1 cellular context compared by ENCODE assay signal in the genomic region with DNA sequence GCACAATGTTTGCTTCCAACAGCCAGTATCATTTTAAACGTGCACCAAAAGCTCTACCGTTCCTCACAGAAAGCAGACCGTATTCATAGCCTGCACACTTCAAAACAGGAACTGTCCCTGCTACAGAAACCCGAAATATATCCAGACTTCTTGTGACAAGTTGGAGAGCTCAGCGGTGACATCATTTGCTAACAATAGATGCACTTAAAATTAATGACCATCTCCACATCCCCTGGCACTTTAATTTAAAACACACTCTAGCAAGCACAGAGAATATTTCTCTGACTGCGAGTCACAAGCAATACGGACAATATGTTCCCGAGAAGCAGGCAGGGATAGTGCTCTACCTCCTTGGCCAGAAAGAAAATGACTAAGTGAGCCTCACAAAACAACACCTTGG.
TF ChIP-seq lines count a peak whose summit lies in the region.

No MANE protein-coding gene starts in this region.

TF ChIP-seq in SK-N-SH, 30 proteins besides CTCF, POLR2A, EP300 and RAD21 (continued from another document):
- TF ChIP-seq, protein P1, sequence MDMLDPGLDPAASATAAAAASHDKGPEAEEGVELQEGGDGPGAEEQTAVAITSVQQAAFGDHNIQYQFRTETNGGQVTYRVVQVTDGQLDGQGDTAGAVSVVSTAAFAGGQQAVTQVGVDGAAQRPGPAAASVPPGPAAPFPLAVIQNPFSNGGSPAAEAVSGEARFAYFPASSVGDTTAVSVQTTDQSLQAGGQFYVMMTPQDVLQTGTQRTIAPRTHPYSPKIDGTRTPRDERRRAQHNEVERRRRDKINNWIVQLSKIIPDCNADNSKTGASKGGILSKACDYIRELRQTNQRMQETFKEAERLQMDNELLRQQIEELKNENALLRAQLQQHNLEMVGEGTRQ (IDR thresholded peaks at IDR 0.05; ENCODE audit: borderline replicate concordance, low read depth, low read length): no peak
- TF ChIP-seq FOXM1 (IDR thresholded peaks at IDR 0.05; ENCODE audit: low read depth) (no peak), MXI1 (IDR thresholded peaks at IDR 0.05; ENCODE audit: low read depth, low read length) (no peak), ELF1 (IDR thresholded peaks at IDR 0.05) (no peak), POLR2AphosphoS5 (IDR thresholded peaks at IDR 0.05; ENCODE audit: low read depth, low read length) (no peak), YY1 (IDR thresholded peaks at IDR 0.05; ENCODE audit: low read depth) (no peak), FOSL2 (IDR thresholded peaks at IDR 0.05; ENCODE audit: borderline replicate concordance, low read depth) (no peak), GABPA (IDR thresholded peaks at IDR 0.05; ENCODE audit: low read depth) (no peak), SIN3A (IDR thresholded peaks at IDR 0.05; ENCODE audit: borderline replicate concordance, low read depth, low read length) (no peak), RXRA (IDR thresholded peaks at IDR 0.05; ENCODE audit: borderline replicate concordance, low read depth) (no peak), TAF1 (IDR thresholded peaks at IDR 0.05; ENCODE audit: borderline replicate concordance, low read depth, low read length) (no peak), FOXJ3 (CRISPR knock-in tag; IDR thresholded peaks at IDR 0.05) (no peak), CHD2 (IDR thresholded peaks at IDR 0.05; ENCODE audit: low read length, partially characterized antibody) (no peak), MEF2A (IDR thresholded peaks at IDR 0.05; ENCODE audit: borderline replicate concordance, low read depth) (peak; percentile 90), NRF1 (IDR thresholded peaks at IDR 0.05; ENCODE audit: low read depth, low read length) (no peak), JUND (IDR thresholded peaks at IDR 0.05) (0 out of 2 replicates have a peak, but pooled peaks have one; percentile 35), TCF12 (IDR thresholded peaks at IDR 0.05) (peak; percentile 71; the same call in 1 of the 2 replicates), GATA2 (CRISPR knock-in tag; IDR thresholded peaks at IDR 0.05) (no peak), RFX5 (IDR thresholded peaks at IDR 0.05; ENCODE audit: low read length) (no peak), TEAD4 (IDR thresholded peaks at IDR 0.05; ENCODE audit: borderline replicate concordance, insufficient read depth) (no peak), NFIC (IDR thresholded peaks at IDR 0.05; ENCODE audit: borderline replicate concordance) (no peak), SMC3 (IDR thresholded peaks at IDR 0.05; ENCODE audit: low read depth, low read length) (no peak)
- TF ChIP-seq, protein P2, sequence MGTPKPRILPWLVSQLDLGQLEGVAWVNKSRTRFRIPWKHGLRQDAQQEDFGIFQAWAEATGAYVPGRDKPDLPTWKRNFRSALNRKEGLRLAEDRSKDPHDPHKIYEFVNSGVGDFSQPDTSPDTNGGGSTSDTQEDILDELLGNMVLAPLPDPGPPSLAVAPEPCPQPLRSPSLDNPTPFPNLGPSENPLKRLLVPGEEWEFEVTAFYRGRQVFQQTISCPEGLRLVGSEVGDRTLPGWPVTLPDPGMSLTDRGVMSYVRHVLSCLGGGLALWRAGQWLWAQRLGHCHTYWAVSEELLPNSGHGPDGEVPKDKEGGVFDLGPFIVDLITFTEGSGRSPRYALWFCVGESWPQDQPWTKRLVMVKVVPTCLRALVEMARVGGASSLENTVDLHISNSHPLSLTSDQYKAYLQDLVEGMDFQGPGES (IDR thresholded peaks at IDR 0.05; ENCODE audit: low read depth, low read length): no peak
- TF ChIP-seq, protein P3, sequence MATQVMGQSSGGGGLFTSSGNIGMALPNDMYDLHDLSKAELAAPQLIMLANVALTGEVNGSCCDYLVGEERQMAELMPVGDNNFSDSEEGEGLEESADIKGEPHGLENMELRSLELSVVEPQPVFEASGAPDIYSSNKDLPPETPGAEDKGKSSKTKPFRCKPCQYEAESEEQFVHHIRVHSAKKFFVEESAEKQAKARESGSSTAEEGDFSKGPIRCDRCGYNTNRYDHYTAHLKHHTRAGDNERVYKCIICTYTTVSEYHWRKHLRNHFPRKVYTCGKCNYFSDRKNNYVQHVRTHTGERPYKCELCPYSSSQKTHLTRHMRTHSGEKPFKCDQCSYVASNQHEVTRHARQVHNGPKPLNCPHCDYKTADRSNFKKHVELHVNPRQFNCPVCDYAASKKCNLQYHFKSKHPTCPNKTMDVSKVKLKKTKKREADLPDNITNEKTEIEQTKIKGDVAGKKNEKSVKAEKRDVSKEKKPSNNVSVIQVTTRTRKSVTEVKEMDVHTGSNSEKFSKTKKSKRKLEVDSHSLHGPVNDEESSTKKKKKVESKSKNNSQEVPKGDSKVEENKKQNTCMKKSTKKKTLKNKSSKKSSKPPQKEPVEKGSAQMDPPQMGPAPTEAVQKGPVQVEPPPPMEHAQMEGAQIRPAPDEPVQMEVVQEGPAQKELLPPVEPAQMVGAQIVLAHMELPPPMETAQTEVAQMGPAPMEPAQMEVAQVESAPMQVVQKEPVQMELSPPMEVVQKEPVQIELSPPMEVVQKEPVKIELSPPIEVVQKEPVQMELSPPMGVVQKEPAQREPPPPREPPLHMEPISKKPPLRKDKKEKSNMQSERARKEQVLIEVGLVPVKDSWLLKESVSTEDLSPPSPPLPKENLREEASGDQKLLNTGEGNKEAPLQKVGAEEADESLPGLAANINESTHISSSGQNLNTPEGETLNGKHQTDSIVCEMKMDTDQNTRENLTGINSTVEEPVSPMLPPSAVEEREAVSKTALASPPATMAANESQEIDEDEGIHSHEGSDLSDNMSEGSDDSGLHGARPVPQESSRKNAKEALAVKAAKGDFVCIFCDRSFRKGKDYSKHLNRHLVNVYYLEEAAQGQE (IDR thresholded peaks at IDR 0.05; ENCODE audit: low read depth, low read length): peak; percentile 43; the same call in 1 of the 2 replicates
- TF ChIP-seq, protein P4, sequence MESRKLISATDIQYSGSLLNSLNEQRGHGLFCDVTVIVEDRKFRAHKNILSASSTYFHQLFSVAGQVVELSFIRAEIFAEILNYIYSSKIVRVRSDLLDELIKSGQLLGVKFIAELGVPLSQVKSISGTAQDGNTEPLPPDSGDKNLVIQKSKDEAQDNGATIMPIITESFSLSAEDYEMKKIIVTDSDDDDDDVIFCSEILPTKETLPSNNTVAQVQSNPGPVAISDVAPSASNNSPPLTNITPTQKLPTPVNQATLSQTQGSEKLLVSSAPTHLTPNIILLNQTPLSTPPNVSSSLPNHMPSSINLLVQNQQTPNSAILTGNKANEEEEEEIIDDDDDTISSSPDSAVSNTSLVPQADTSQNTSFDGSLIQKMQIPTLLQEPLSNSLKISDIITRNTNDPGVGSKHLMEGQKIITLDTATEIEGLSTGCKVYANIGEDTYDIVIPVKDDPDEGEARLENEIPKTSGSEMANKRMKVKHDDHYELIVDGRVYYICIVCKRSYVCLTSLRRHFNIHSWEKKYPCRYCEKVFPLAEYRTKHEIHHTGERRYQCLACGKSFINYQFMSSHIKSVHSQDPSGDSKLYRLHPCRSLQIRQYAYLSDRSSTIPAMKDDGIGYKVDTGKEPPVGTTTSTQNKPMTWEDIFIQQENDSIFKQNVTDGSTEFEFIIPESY (IDR thresholded peaks at IDR 0.05; ENCODE audit: borderline replicate concordance, low read depth): no peak
- TF ChIP-seq, protein P5, sequence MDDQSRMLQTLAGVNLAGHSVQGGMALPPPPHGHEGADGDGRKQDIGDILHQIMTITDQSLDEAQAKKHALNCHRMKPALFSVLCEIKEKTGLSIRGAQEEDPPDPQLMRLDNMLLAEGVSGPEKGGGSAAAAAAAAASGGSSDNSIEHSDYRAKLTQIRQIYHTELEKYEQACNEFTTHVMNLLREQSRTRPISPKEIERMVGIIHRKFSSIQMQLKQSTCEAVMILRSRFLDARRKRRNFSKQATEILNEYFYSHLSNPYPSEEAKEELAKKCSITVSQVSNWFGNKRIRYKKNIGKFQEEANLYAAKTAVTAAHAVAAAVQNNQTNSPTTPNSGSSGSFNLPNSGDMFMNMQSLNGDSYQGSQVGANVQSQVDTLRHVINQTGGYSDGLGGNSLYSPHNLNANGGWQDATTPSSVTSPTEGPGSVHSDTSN (IDR thresholded peaks at IDR 0.05): peak; percentile 79
- TF ChIP-seq, protein P6, sequence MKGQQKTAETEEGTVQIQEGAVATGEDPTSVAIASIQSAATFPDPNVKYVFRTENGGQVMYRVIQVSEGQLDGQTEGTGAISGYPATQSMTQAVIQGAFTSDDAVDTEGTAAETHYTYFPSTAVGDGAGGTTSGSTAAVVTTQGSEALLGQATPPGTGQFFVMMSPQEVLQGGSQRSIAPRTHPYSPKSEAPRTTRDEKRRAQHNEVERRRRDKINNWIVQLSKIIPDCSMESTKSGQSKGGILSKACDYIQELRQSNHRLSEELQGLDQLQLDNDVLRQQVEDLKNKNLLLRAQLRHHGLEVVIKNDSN (IDR thresholded peaks at IDR 0.05; ENCODE audit: borderline replicate concordance, low read depth): no peak
- TF ChIP-seq, protein P7, sequence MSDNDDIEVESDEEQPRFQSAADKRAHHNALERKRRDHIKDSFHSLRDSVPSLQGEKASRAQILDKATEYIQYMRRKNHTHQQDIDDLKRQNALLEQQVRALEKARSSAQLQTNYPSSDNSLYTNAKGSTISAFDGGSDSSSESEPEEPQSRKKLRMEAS (IDR thresholded peaks at IDR 0.05; ENCODE audit: low read depth): peak; percentile 35; the same call in 1 of the 2 replicates
